ENCODE assay signal across 10 cellular contexts in the genomic region with DNA sequence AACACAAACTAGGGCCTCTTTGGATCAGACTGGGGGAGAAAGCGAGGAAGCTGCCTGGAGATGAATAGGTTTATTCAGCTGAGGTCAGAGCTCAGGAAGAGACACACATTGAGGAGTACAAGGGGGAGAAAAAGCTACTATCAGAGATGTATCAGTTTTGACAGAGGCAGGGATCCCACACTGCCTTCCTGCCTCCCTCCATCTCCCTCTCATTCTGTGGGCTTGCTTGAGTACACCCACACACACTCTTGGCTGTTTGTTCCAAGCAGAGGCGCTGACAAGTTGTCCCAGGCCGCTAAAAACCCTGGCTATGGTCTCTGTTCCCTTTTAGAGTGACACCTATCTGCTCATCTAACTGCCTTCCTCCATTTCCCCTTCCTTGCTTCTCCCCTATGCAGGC. TPM values are rescaled to one million over a fixed set of nuclear protein-coding genes. Genes with fewer than 3 reads are reported as not detected.
DNase-seq lines count a peak whose midpoint lies in the region; ATAC-seq and TF ChIP-seq lines count a peak whose summit lies in the region.
"Had no signal": no experiment of that assay in that cellular context is flagged by ENCODE, and none has a peak within 500 bp of the region (broad histone marks: within the 10 kb centered on the region; RNA-seq: fewer than 3 reads in every experiment).

No MANE protein-coding gene starts in this region.

- H3K4me3 ChIP-seq in right atrium auricular region (no peak overlapping the region), ascending aorta (peak overlapping the region in 1 of 2 donors; percentile 60), vagina (no peak overlapping the region)

- peaks cover 14% of the 10 kb centered on the region for H3K36me3 ChIP-seq in right atrium auricular region
- H3K36me3 ChIP-seq in ascending aorta: peaks cover 4 to 25% of the 10 kb centered on the region in 2 donors
- peaks cover 0 to 8% of the 10 kb centered on the region in 2 donors for H3K36me3 ChIP-seq in vagina

- H3K4me1 Mint-ChIP-seq in nephron progenitor cell: peaks cover 78% of the 10 kb centered on the region
- H3K4me1 Mint-ChIP-seq in stimulated activated memory B cell treated with anti-CD40 and anti-IgM and Interleukin-4, amounts not matched to agents 10 μg/mL and 1 μg/mL and 100 μg/mL, for 72 hours: peaks cover 52% of the 10 kb centered on the region

- peaks cover 0 to 25% of the 10 kb centered on the region in 2 donors for H3K4me1 ChIP-seq in right atrium auricular region
- H3K4me1 ChIP-seq in ascending aorta: peaks cover 0 to 2% of the 10 kb centered on the region in 2 donors
- H3K4me1 ChIP-seq in vagina: peaks cover 34% of the 10 kb centered on the region

- TF ChIP-seq CTCF in right atrium auricular region (IDR thresholded peaks at IDR 0.05): no peak
- no peak for TF ChIP-seq CTCF in ascending aorta (IDR thresholded peaks at IDR 0.05)
- no peak for TF ChIP-seq CTCF in nephron progenitor cell (IDR thresholded peaks at IDR 0.05)
- TF ChIP-seq CTCF in vagina (IDR thresholded peaks at IDR 0.05): no peak

- no peaks in the 10 kb centered on the region for H3K9me3 ChIP-seq in right atrium auricular region
- H3K9me3 ChIP-seq in ascending aorta: no peaks in the 10 kb centered on the region
- no peaks in the 10 kb centered on the region for H3K9me3 ChIP-seq in vagina

- H3K9me3 Mint-ChIP-seq in nephron progenitor cell: peaks cover 75% of the 10 kb centered on the region
- no peaks in the 10 kb centered on the region for H3K9me3 Mint-ChIP-seq in stimulated activated memory B cell treated with anti-CD40 and anti-IgM and Interleukin-4, amounts not matched to agents 10 μg/mL and 1 μg/mL and 100 μg/mL, for 72 hours

- DNase-seq in right atrium auricular region (ENCODE audit: low spot score) (no peak), left cardiac atrium (no peak), ascending aorta (ENCODE audit: low spot score in 2 of 2) (peak in 1 of 2 donors; percentile 51), nephron progenitor cell (no peak), vagina (ENCODE audit: extremely low spot score in 2 of 2) (no peak), NCI-H1436 treated with DMSO at 0.1 percent for 48 hours (lab: John Stamatoyannopoulos, UW) (no peak)
- DNase-seq: Karpas-422, left colon had no signal

- H3K36me3 Mint-ChIP-seq in nephron progenitor cell (ENCODE audit: low read depth): peaks cover 32% of the 10 kb centered on the region
- peaks cover 33% of the 10 kb centered on the region for H3K36me3 Mint-ChIP-seq in stimulated activated memory B cell treated with anti-CD40 and anti-IgM and Interleukin-4, amounts not matched to agents 10 μg/mL and 1 μg/mL and 100 μg/mL, for 72 hours

- H3K4me3 Mint-ChIP-seq in nephron progenitor cell: peak overlapping the region; percentile 47
- H3K4me3 Mint-ChIP-seq in stimulated activated memory B cell treated with anti-CD40 and anti-IgM and Interleukin-4, amounts not matched to agents 10 μg/mL and 1 μg/mL and 100 μg/mL, for 72 hours: no peak overlapping the region

- H3K27me3 ChIP-seq in right atrium auricular region: no peaks in the 10 kb centered on the region
- H3K27me3 ChIP-seq in ascending aorta: no peaks in the 10 kb centered on the region
- no peaks in the 10 kb centered on the region for H3K27me3 ChIP-seq in vagina

- H3K27me3 Mint-ChIP-seq in nephron progenitor cell (ENCODE audit: low read depth, poor library complexity): peaks cover 3% of the 10 kb centered on the region
- no peaks in the 10 kb centered on the region for H3K27me3 Mint-ChIP-seq in stimulated activated memory B cell treated with anti-CD40 and anti-IgM and Interleukin-4, amounts not matched to agents 10 μg/mL and 1 μg/mL and 100 μg/mL, for 72 hours

- no peak for ATAC-seq in left cardiac atrium
- ATAC-seq in stimulated activated memory B cell treated with anti-CD40 and anti-IgM and Interleukin-4, amounts not matched to agents 10 μg/mL and 1 μg/mL and 100 μg/mL, for 72 hours: no peak
- no peak for ATAC-seq in GM18858 (IDR thresholded peaks at IDR 0.05; ENCODE audit: unreplicated experiment)

- intact Hi-C loops in left cardiac atrium (cut with DNase I) (no loop called here), ascending aorta (cut with DNase I) (loop anchor here (5.0 to 10.0 kb wide), 2 partner anchors 597 to 1720 kb away; a partner anchor contains a TSS), vagina (cut with DNase I) (no loop called here)

- TF ChIP-seq POLR2A in vagina (IDR thresholded peaks at IDR 0.05): no peak

- peak overlapping the region; percentile 48 for H3K27ac Mint-ChIP-seq in nephron progenitor cell
- no peak overlapping the region for H3K27ac Mint-ChIP-seq in stimulated activated memory B cell treated with anti-CD40 and anti-IgM and Interleukin-4, amounts not matched to agents 10 μg/mL and 1 μg/mL and 100 μg/mL, for 72 hours

- H3K27ac ChIP-seq in right atrium auricular region (peak overlapping the region; percentile 84 to 95), ascending aorta (peak overlapping the region; percentile 82 to 96), vagina (peak overlapping the region; percentile 94)

RNA-seq across cellular contexts. Expression of a gene that starts 5.2 kb away (rescaled TPM):
- total RNA-seq in right atrium auricular region (10 to 100 TPM; 39.9 to 44.0 TPM), left cardiac atrium (10 to 100 TPM; 33.5 to 37.4 TPM), ascending aorta (42.3 TPM), vagina (85.9 TPM)

RNA-seq across cellular contexts. Expression of a gene that starts 6.6 kb away (rescaled TPM):
- 1 to 10 TPM; 3.3 to 6.0 TPM for total RNA-seq in right atrium auricular region
- 1 to 10 TPM; 5.4 to 5.7 TPM for total RNA-seq in left cardiac atrium
- total RNA-seq in ascending aorta: 5.0 TPM
- total RNA-seq in vagina: 35.8 TPM

RNA-seq across cellular contexts. Expression of a gene that starts 38.8 kb away (rescaled TPM):
- total RNA-seq in right atrium auricular region: 1 to 10 TPM in 1 of 2 donors, under 1 TPM in 1; 0.93 to 2.4 TPM
- total RNA-seq in left cardiac atrium: 1 to 10 TPM; 1.3 to 2.8 TPM
- total RNA-seq in ascending aorta: 2.1 TPM
- total RNA-seq in vagina: 2.2 TPM
